In genomic region chr9:134064711-134065110, GRCh38 we compare ENCODE assay signal across 14 cellular contexts. TPM values are rescaled to one million over a fixed set of nuclear protein-coding genes. Genes with fewer than 3 reads are reported as not detected.
A peak's percentile ranks its signal among the peaks of the same experiment; 100 is the strongest.
DNase-seq lines count a peak whose midpoint lies in the region; ATAC-seq, FAIRE-seq and TF ChIP-seq lines count a peak whose summit lies in the region.
"Had no signal": no experiment of that assay in that cellular context is flagged by ENCODE, and none has a peak within 500 bp of the region (broad histone marks: within the 10 kb centered on the region; RNA-seq: fewer than 3 reads in every experiment).

No MANE protein-coding gene starts in this region.

- ATAC-seq in activated B cell treated with CpG ODN at 0.5 μM for 24 hours (ENCODE audit: low read depth): no peak
- no peak for ATAC-seq in HG03108 (IDR thresholded peaks at IDR 0.05; ENCODE audit: unreplicated experiment)

- peaks cover 5% of the 10 kb centered on the region for H3K36me3 Mint-ChIP-seq in T-helper 2 cell treated with Interferon-gamma antibody and Interleukin-4, amounts not matched to agents 5 μg/mL and 100 μg/mL, for 36 hours (ENCODE audit: low read depth)
- peaks cover 4% of the 10 kb centered on the region for H3K36me3 Mint-ChIP-seq in activated B cell treated with CpG ODN at 0.5 μM for 24 hours (ENCODE audit: low read depth)

- peaks cover 9 to 43% of the 10 kb centered on the region in 2 donors for H3K4me1 ChIP-seq in kidney (ENCODE audit: control insufficient read depth in 1 of 2, insufficient read depth in 1 of 2, low read depth in 1 of 2, low read length in 2 of 2)
- peaks cover 62 to 72% (median 70%) of the 10 kb centered on the region in 3 donors for H3K4me1 ChIP-seq in skeletal muscle tissue (ENCODE audit: control insufficient read depth in 3 of 3, insufficient read depth in 3 of 3, low read length in 3 of 3)

- H3K9me3 Mint-ChIP-seq in T-helper 2 cell treated with Interferon-gamma antibody and Interleukin-4, amounts not matched to agents 5 μg/mL and 100 μg/mL, for 36 hours: no peaks in the 10 kb centered on the region
- H3K9me3 Mint-ChIP-seq in activated B cell treated with CpG ODN at 0.5 μM for 24 hours: no peaks in the 10 kb centered on the region

- intact Hi-C loops in activated B cell treated with CpG ODN at 0.5 μM for 24 hours (cut with micrococcal nuclease) (loop anchor here (5.0 to 10.0 kb wide), 7 partner anchors 33 to 1900 kb away; partner anchors contain the start of genes MRPS2, RXRA, SURF6 and UBAC1), kidney (cut with DNase I) (no loop called here)

- POLR2A ChIA-PET in activated B cell treated with CpG ODN at 0.5 μM for 24 hours (lab: Charles Lee): no interaction called here

- H3K4me3 Mint-ChIP-seq in T-helper 2 cell treated with Interferon-gamma antibody and Interleukin-4, amounts not matched to agents 5 μg/mL and 100 μg/mL, for 36 hours: peak overlapping the region; percentile 93
- H3K4me3 Mint-ChIP-seq in activated B cell treated with CpG ODN at 0.5 μM for 24 hours: peak overlapping the region; percentile 19

- H3K27ac ChIP-seq in kidney (ENCODE audit: low read depth in 2 of 2, low read length in 2 of 2) (no peak overlapping the region), skeletal muscle tissue (ENCODE audit: low read depth, low read length) (no peak overlapping the region)

- H3K9ac ChIP-seq in kidney (ENCODE audit: low read length in 2 of 2) (no peak overlapping the region), skeletal muscle tissue (ENCODE audit: low read depth in 1 of 3, low read length in 3 of 3) (peak overlapping the region in 1 of 3 donors; percentile 16)

- peaks cover 0 to 3% of the 10 kb centered on the region in 2 donors for H3K36me3 ChIP-seq in kidney (ENCODE audit: control insufficient read depth in 1 of 2, insufficient read depth in 2 of 2, low read length in 2 of 2)
- H3K36me3 ChIP-seq in skeletal muscle tissue (ENCODE audit: control insufficient read depth in 3 of 3, insufficient read depth in 3 of 3, low read length in 3 of 3): no peaks in the 10 kb centered on the region

- CTCF ChIA-PET in activated B cell treated with CpG ODN at 0.5 μM for 24 hours (lab: Charles Lee): no interaction called here

- H3K27ac Mint-ChIP-seq in T-helper 2 cell treated with Interferon-gamma antibody and Interleukin-4, amounts not matched to agents 5 μg/mL and 100 μg/mL, for 36 hours: no peak overlapping the region
- H3K27ac Mint-ChIP-seq in activated B cell treated with CpG ODN at 0.5 μM for 24 hours: no peak overlapping the region

- FAIRE-seq in kidney (lab: Jason Lieb, UNC): no peak

- DNase-seq in T-helper 2 cell treated with Interferon-gamma antibody and Interleukin-4, amounts not matched to agents 5 μg/mL and 100 μg/mL, for 36 hours (ENCODE audit: low spot score): no peak
- DNase-seq in T-helper 2 cell (no peak), activated B cell treated with CpG ODN at 0.5 μM for 24 hours (no peak), kidney (peak; percentile 68), GM19240 (ENCODE audit: insufficient read length, low spot score) (no peak)
- DNase-seq in activated CD4-positive, CD25-positive, alpha-beta regulatory T cell (lab: John Stamatoyannopoulos, UW): no peak
- DNase-seq: amniotic stem cell, DMS153, hypothalamus, NCI-H2107, occipital lobe, SIG-M5 had no signal

- peaks cover 20% of the 10 kb centered on the region for H3K4me1 Mint-ChIP-seq in T-helper 2 cell treated with Interferon-gamma antibody and Interleukin-4, amounts not matched to agents 5 μg/mL and 100 μg/mL, for 36 hours (ENCODE audit: low read depth)
- H3K4me1 Mint-ChIP-seq in activated B cell treated with CpG ODN at 0.5 μM for 24 hours: peaks cover 64% of the 10 kb centered on the region

- H3K9me3 ChIP-seq in kidney (ENCODE audit: control insufficient read depth in 1 of 2, low read length in 2 of 2): no peaks in the 10 kb centered on the region
- H3K9me3 ChIP-seq in skeletal muscle tissue (ENCODE audit: control insufficient read depth in 3 of 3, low read length in 3 of 3): no peaks in the 10 kb centered on the region

- H3K4me3 ChIP-seq in kidney (ENCODE audit: low read length in 2 of 2): no peak overlapping the region
- peak overlapping the region in 2 of 3 donors; percentile 4 to 6 for H3K4me3 ChIP-seq in skeletal muscle tissue (ENCODE audit: low read length in 3 of 3)

- peaks cover 9% of the 10 kb centered on the region for H3K27me3 Mint-ChIP-seq in T-helper 2 cell treated with Interferon-gamma antibody and Interleukin-4, amounts not matched to agents 5 μg/mL and 100 μg/mL, for 36 hours (ENCODE audit: low read depth)
- no peaks in the 10 kb centered on the region for H3K27me3 Mint-ChIP-seq in activated B cell treated with CpG ODN at 0.5 μM for 24 hours

- no peaks in the 10 kb centered on the region for H3K27me3 ChIP-seq in skeletal muscle tissue (ENCODE audit: control insufficient read depth in 3 of 3, insufficient read depth in 3 of 3, low read length in 3 of 3)

- TF ChIP-seq CTCF in activated B cell treated with CpG ODN at 0.5 μM for 24 hours (IDR thresholded peaks at IDR 0.05) (no peak), kidney (IDR thresholded peaks at IDR 0.05; ENCODE audit: borderline replicate concordance, extremely low read depth, insufficient read depth) (no peak)

RNA-seq across cellular contexts. Expression of gene BRD3, which starts 3.1 kb away (rescaled TPM):
- total RNA-seq in activated B cell treated with CpG ODN at 0.5 μM for 24 hours: 17.0 and 18.3 TPM in 2 replicates
- 46.2 TPM for total RNA-seq in kidney
- 7.7 TPM for polyA plus RNA-seq in kidney (ENCODE audit: insufficient read depth, low read depth, low replicate concordance)
- 20.9 TPM for total RNA-seq in skeletal muscle tissue

RNA-seq across cellular contexts. Expression of gene BRD3OS, which starts 39.4 kb away (rescaled TPM):
- 17.3 and 19.3 TPM in 2 replicates for total RNA-seq in activated B cell treated with CpG ODN at 0.5 μM for 24 hours
- total RNA-seq in kidney: 24.4 TPM
- 16.5 TPM for polyA plus RNA-seq in kidney (ENCODE audit: insufficient read depth, low read depth, low replicate concordance)
- 3.7 TPM for total RNA-seq in skeletal muscle tissue

Comparison
In these comparisons a context has a peak if more than half of its experiments do, and no peak if none do; other contexts are left out.
1. H3K4me3 ChIP-seq: peak in skeletal muscle tissue (2 of 3); none in kidney (0 of 2).